Comparison of ENCODE assay signal across 8 cellular contexts in the genomic region with DNA sequence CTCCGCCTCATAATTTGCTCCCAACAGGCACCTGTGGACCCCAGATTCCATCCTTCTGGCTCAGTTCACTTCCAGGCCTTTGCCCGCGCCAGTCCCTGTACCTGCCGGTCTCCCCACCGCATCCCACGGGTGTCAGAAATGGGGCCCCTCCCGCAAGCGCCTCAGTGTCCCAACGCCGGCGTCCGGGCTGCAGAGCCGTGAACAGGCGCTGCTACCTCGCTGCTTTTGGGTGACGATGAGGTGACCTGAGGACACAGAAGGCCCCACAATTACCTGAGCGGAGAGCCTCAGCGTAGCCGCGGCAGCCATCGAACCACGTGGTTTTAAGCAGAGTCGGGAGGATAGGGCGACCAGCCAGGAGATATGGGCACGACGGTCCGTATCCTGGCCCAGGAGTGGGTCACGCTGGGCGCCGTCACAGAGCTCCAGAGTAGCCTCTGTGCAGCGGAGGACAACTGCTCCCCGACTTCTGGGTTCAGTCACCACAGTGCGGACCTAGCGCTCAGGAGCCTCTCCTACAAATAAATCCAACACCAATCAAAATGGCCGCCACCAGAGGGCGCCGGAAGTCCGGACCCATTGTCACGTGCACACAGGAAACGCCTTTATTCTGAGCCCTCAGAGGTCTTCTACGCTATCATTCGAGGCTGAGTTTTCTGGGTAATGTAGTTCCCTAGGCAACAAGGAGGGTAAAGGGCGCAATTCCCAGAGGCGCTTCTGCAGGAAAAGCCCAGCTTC. TPM values are rescaled to one million over a fixed set of nuclear protein-coding genes. Genes with fewer than 3 reads are reported as not detected.
A peak's percentile ranks its signal among the peaks of the same experiment; 100 is the strongest.
DNase-seq lines count a peak whose midpoint lies in the region; ATAC-seq lines count a peak whose summit lies in the region.

A gene (minus strand): TSS at position 544 of the 738 bp plus-strand sequence. CDS start 235 bp downstream, at position 309.

- H3K27ac Mint-ChIP-seq in CD4-positive, alpha-beta memory T cell = peak within 1 kb of the TSS; percentile 30 to 86 (median 75)

- peak within 1 kb of the TSS; percentile 88 to 92 (median 89) for H3K4me3 Mint-ChIP-seq in CD4-positive, alpha-beta memory T cell

- peak; percentile 72 for ATAC-seq in GM21737 (IDR thresholded peaks at IDR 0.05; ENCODE audit: unreplicated experiment)

- peaks cover 20% of the 10 kb centered on the region for H3K4me1 ChIP-seq in CD4-positive, alpha-beta memory T cell (ENCODE audit: insufficient read depth, low read length)
- peaks cover 25% of the 10 kb centered on the region for H3K4me1 ChIP-seq in mononuclear cell (ENCODE audit: insufficient read depth, low read length)

- peaks cover 49 to 53% of the 10 kb centered on the region in 2 donors for H3K36me3 Mint-ChIP-seq in CD4-positive, alpha-beta memory T cell

- POLR2A ChIA-PET in CD4-positive, alpha-beta memory T cell (lab: Charles Lee; ENCODE audit: partially characterized antibody) = interaction anchor here (1.0 to 2.1 kb wide), 4 partner anchors 28 to 538 kb away, joined by 3 to 6 read pairs (median 4); a partner anchor contains a TSS

- intact Hi-C loops in CD4-positive, alpha-beta memory T cell (cut with micrococcal nuclease) = loop anchor here (1.0 kb wide), 1 partner anchor 28 kb away; a partner anchor contains a TSS

- H3K9me3 Mint-ChIP-seq in CD4-positive, alpha-beta memory T cell = peaks cover 0 to 77% (median 62%) of the 10 kb centered on the region in 8 donors

- peak; percentile 75 to 83 (median 80) for DNase-seq in CD4-positive, alpha-beta memory T cell
- DNase-seq in NCI-H748 (lab: John Stamatoyannopoulos, UW; ENCODE audit: unreplicated experiment) = peak; percentile 99
- DNase-seq in activated T-cell treated with anti-CD3 and anti-CD28 coated beads for 24 hours (ENCODE audit: low read depth) = peak; percentile 78
- no peak for DNase-seq in epithelial cell of prostate (ENCODE audit: low read depth, low spot score)
- DNase-seq in stimulated activated CD8-positive, alpha-beta memory T cell treated with anti-CD3 and anti-CD28 coated beads, Interleukin-15, amount 100 ng/mL, for 48 hours (ENCODE audit: low read depth in 2 of 2) = peak; percentile 55 to 72
- DNase-seq in NCI-H2171 treated with DMSO at 0.1 percent for 48 hours (lab: John Stamatoyannopoulos, UW) = no peak

- no peaks in the 10 kb centered on the region for H3K27me3 Mint-ChIP-seq in CD4-positive, alpha-beta memory T cell

- CTCF ChIA-PET in CD4-positive, alpha-beta memory T cell (lab: Charles Lee; ENCODE audit: partially characterized antibody) = no interaction called here

- no peaks in the 10 kb centered on the region for H3K9me3 ChIP-seq in CD4-positive, alpha-beta memory T cell (ENCODE audit: control insufficient read depth in 1 of 2, low read length in 2 of 2)
- no peaks in the 10 kb centered on the region for H3K9me3 ChIP-seq in mononuclear cell (ENCODE audit: low read depth, low read length)

- peak within 1 kb of the TSS; percentile 50 for H3K27ac ChIP-seq in CD4-positive, alpha-beta memory T cell (ENCODE audit: low read depth, low read length)
- peak within 1 kb of the TSS; percentile 46 for H3K27ac ChIP-seq in epithelial cell of prostate

- H3K27me3 ChIP-seq in CD4-positive, alpha-beta memory T cell (ENCODE audit: insufficient read depth, low read length) = no peaks in the 10 kb centered on the region
- H3K27me3 ChIP-seq in mononuclear cell (ENCODE audit: insufficient read depth, low read length) = no peaks in the 10 kb centered on the region

- peaks cover 6% of the 10 kb centered on the region for H3K36me3 ChIP-seq in CD4-positive, alpha-beta memory T cell (ENCODE audit: insufficient read depth, low read length)

- H3K4me1 Mint-ChIP-seq in CD4-positive, alpha-beta memory T cell = peaks cover 10 to 27% (median 21%) of the 10 kb centered on the region in 4 donors

- H3K4me3 ChIP-seq in CD4-positive, alpha-beta memory T cell (ENCODE audit: low read length in 2 of 2) = peak within 1 kb of the TSS; percentile 76 to 77
- H3K4me3 ChIP-seq in mononuclear cell (ENCODE audit: low read length) = peak within 1 kb of the TSS; percentile 58

RNA-seq across cellular contexts. Expression of the gene that starts here (rescaled TPM):
- 10 to 100 TPM; 32.3 to 35.3 TPM for total RNA-seq in CD4-positive, alpha-beta memory T cell
- polyA plus RNA-seq in CD4-positive, alpha-beta memory T cell = 10 to 100 TPM in 1 of 2 donors, 1 to 10 TPM in 1; 9.3 to 20.0 TPM
- total RNA-seq in mononuclear cell = 25.6 TPM

Comparison
In these comparisons a context has a peak if more than half of its experiments do, and no peak if none do; other contexts are left out.
1. DNase-seq: peak in CD4-positive, alpha-beta memory T cell (5 of 5), NCI-H748 (single experiment), activated T-cell treated with anti-CD3 and anti-CD28 coated beads for 24 hours (single experiment) and stimulated activated CD8-positive, alpha-beta memory T cell treated with anti-CD3 and anti-CD28 coated beads, Interleukin-15, amount 100 ng/mL, for 48 hours (2 of 2); none in epithelial cell of prostate (single experiment) and NCI-H2171 treated with DMSO at 0.1 percent for 48 hours (single experiment).